Comparison of ENCODE assay signal across 8 cellular contexts in the genomic region with DNA sequence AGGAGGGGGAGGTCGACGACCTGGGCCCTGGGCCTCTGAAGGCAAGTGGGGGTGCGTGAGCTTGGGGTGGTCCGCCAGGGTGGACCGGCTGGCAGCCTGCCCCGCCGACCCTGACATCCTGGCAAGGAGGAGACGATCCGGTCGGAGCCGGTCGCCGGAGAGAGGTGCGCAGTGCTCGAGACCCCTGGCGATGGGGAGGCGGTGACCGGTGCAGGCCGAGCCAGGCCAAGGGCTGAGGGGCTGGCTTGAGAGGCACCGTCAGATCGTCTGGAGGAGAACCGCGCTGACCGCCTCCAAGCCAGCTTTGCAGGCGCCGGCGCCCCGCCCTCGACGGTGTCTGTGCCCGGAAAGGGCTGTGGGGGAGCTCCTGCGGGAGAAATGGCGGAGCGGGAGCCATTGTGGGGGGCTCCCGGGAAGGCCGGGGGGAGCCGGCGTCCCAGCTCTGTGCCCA. TPM values are rescaled to one million over a fixed set of nuclear protein-coding genes. Genes with fewer than 3 reads are reported as not detected.
DNase-seq lines count a peak whose midpoint lies in the region; ATAC-seq, FAIRE-seq and TF ChIP-seq lines count a peak whose summit lies in the region.

No MANE protein-coding gene starts in this region.

- no peak overlapping the region for H3K27ac ChIP-seq in CD4-positive, CD25-positive, alpha-beta regulatory T cell (ENCODE audit: insufficient read depth, low read length, poor library complexity, severe bottlenecking)
- H3K27ac ChIP-seq in Peyer's patch, result no peak overlapping the region
- peak overlapping the region in 36 of 59 donors; percentile 11 to 81 (median 52) for H3K27ac ChIP-seq in dorsolateral prefrontal cortex
- no peak overlapping the region for H3K27ac ChIP-seq in lower lobe of right lung
- peak overlapping the region in 1 of 3 donors; percentile 28 for H3K27ac ChIP-seq in thyroid gland

- H3K36me3 ChIP-seq in CD4-positive, CD25-positive, alpha-beta regulatory T cell (ENCODE audit: control insufficient read depth, insufficient read depth, low read length), result no peaks in the 10 kb centered on the region
- H3K36me3 ChIP-seq in Peyer's patch (no peaks in the 10 kb centered on the region), lower lobe of right lung (no peaks in the 10 kb centered on the region), thyroid gland (no peaks in the 10 kb centered on the region)

- intact Hi-C loops in dorsolateral prefrontal cortex (cut with DNase I), result no loop called here
- intact Hi-C loops in lower lobe of right lung (cut with DNase I), result no loop called here
- intact Hi-C loops in thyroid gland (cut with DNase I), result no loop called here

- TF ChIP-seq CTCF in Peyer's patch (IDR thresholded peaks at IDR 0.05) (no peak), dorsolateral prefrontal cortex (IDR thresholded peaks at IDR 0.05 in 54 of 56, conservative IDR thresholded peaks at IDR 0.05 in 2 of 56; ENCODE audit: low read depth in 1 of 56, partially characterized antibody in 56 of 56) (no peak), lower lobe of right lung (IDR thresholded peaks at IDR 0.05) (no peak), thyroid gland (IDR thresholded peaks at IDR 0.05) (no peak)

- no peaks in the 10 kb centered on the region for H3K9me3 Mint-ChIP-seq in CD4-positive, CD25-positive, alpha-beta regulatory T cell

- no peak overlapping the region for H3K4me3 ChIP-seq in CD4-positive, CD25-positive, alpha-beta regulatory T cell (ENCODE audit: low read depth, low read length)
- H3K4me3 ChIP-seq in Peyer's patch, result peak overlapping the region; percentile 33 to 56 (median 46)
- peak overlapping the region; percentile 21 to 73 (median 56) for H3K4me3 ChIP-seq in dorsolateral prefrontal cortex
- H3K4me3 ChIP-seq in lower lobe of right lung, result peak overlapping the region; percentile 56
- H3K4me3 ChIP-seq in thyroid gland (replicated peaks in 1 of 3), result peak overlapping the region; percentile 37 to 47 (median 47)

- H3K4me1 Mint-ChIP-seq in CD4-positive, CD25-positive, alpha-beta regulatory T cell, result peaks cover 0 to 4% (median 2%) of the 10 kb centered on the region in 4 donors

- no peaks in the 10 kb centered on the region for H3K9me3 ChIP-seq in CD4-positive, CD25-positive, alpha-beta regulatory T cell (ENCODE audit: control insufficient read depth in 2 of 2, low read length in 2 of 2)
- H3K9me3 ChIP-seq in Peyer's patch (no peaks in the 10 kb centered on the region), lower lobe of right lung (no peaks in the 10 kb centered on the region), thyroid gland (no peaks in the 10 kb centered on the region)

- H3K36me3 Mint-ChIP-seq in CD4-positive, CD25-positive, alpha-beta regulatory T cell, result no peaks in the 10 kb centered on the region

- no peaks in the 10 kb centered on the region for H3K27me3 Mint-ChIP-seq in CD4-positive, CD25-positive, alpha-beta regulatory T cell

- no peaks in the 10 kb centered on the region for H3K27me3 ChIP-seq in CD4-positive, CD25-positive, alpha-beta regulatory T cell (ENCODE audit: control insufficient read depth, insufficient read depth, low read length)
- H3K27me3 ChIP-seq in Peyer's patch (no peaks in the 10 kb centered on the region), dorsolateral prefrontal cortex (peaks cover 0 to 54% (median 5%) of the 10 kb centered on the region in 45 donors), lower lobe of right lung (ENCODE audit: low read depth) (no peaks in the 10 kb centered on the region), thyroid gland (no peaks in the 10 kb centered on the region)

- WGBS in thyroid gland, 2 donors, result 0% methylated on average over 2 of the region's 38 CpGs; no CpG with 5 or more reads in 1 of the 2 donors

- DNase-seq in CD4-positive, CD25-positive, alpha-beta regulatory T cell, result no peak
- DNase-seq in Peyer's patch (peak in 2 of 3 donors; percentile 50 to 54), dorsolateral prefrontal cortex (peak in 7 of 10 donors; percentile 8 to 50 (median 38)), lower lobe of right lung (peak; percentile 54), thyroid gland (peak; percentile 51 to 52), RKO (ENCODE audit: low spot score) (no peak), cortex of kidney (lab: John Stamatoyannopoulos, UW) (no peak), urothelium cell line (ENCODE audit: low spot score) (no peak)

- peak in 1 of 2 donors; percentile 42 for ATAC-seq in CD4-positive, CD25-positive, alpha-beta regulatory T cell (ENCODE audit: low read depth in 2 of 2)
- peak; percentile 70 to 77 for ATAC-seq in lower lobe of right lung

- peaks cover 2% of the 10 kb centered on the region for H3K4me1 ChIP-seq in CD4-positive, CD25-positive, alpha-beta regulatory T cell (ENCODE audit: control insufficient read depth, insufficient read depth, low read length, poor library complexity, severe bottlenecking)
- no peaks in the 10 kb centered on the region for H3K4me1 ChIP-seq in Peyer's patch
- H3K4me1 ChIP-seq in lower lobe of right lung, result no peaks in the 10 kb centered on the region
- no peaks in the 10 kb centered on the region for H3K4me1 ChIP-seq in thyroid gland

- peak overlapping the region in 3 of 4 donors; percentile 51 to 89 (median 79) for H3K4me3 Mint-ChIP-seq in CD4-positive, CD25-positive, alpha-beta regulatory T cell

- TF ChIP-seq POLR2A in Peyer's patch (IDR thresholded peaks at IDR 0.05), result no peak
- peak in 1 of 2 donors; percentile 8 for TF ChIP-seq POLR2A in thyroid gland (IDR thresholded peaks at IDR 0.05)

- no peak for FAIRE-seq in urothelium cell line (lab: Jason Lieb, UNC)

- H3K27ac Mint-ChIP-seq in CD4-positive, CD25-positive, alpha-beta regulatory T cell, result no peak overlapping the region

RNA-seq across cellular contexts. Expression of a gene that starts 25.6 kb away (rescaled TPM):
- total RNA-seq in CD4-positive, CD25-positive, alpha-beta regulatory T cell, result 2.1 TPM
- 1 to 10 TPM in 2 of 4 donors, under 1 TPM in 2; 0.30 to 2.0 (median 0.98) TPM for polyA plus RNA-seq in CD4-positive, CD25-positive, alpha-beta regulatory T cell
- total RNA-seq in Peyer's patch, result 1 to 10 TPM; 1.1 to 3.7 (median 2.4) TPM
- total RNA-seq in dorsolateral prefrontal cortex, result 10 to 100 TPM; 15.2 to 70.6 (median 45.4) TPM
- 4.5 TPM for total RNA-seq in lower lobe of right lung
- 1 to 10 TPM; 4.2 to 8.3 (median 5.8) TPM for total RNA-seq in thyroid gland

RNA-seq across cellular contexts. Expression of a gene that starts 33.9 kb away (rescaled TPM):
- 1.2 TPM for total RNA-seq in CD4-positive, CD25-positive, alpha-beta regulatory T cell
- 1 to 10 TPM; 2.3 to 3.5 (median 2.7) TPM for polyA plus RNA-seq in CD4-positive, CD25-positive, alpha-beta regulatory T cell
- total RNA-seq in Peyer's patch (1 to 10 TPM; 1.7 to 3.9 (median 1.9) TPM), dorsolateral prefrontal cortex (100 to 1,000 TPM in 18 of 120 experiments, 10 to 100 TPM in 102; 27.3 to 135 (median 78.9) TPM), lower lobe of right lung (7.9 TPM), thyroid gland (10 to 100 TPM; 24.6 to 35.1 (median 28.9) TPM)

Comparison
In these comparisons a context has a peak if more than half of its experiments do, and no peak if none do; other contexts are left out.
1. DNase-seq: peak in Peyer's patch (2 of 3), dorsolateral prefrontal cortex (7 of 10), lower lobe of right lung (single experiment) and thyroid gland (2 of 2); none in CD4-positive, CD25-positive, alpha-beta regulatory T cell (0 of 3), RKO (single experiment), cortex of kidney (single experiment) and urothelium cell line (single experiment).
2. H3K27ac ChIP-seq: peak in dorsolateral prefrontal cortex (36 of 59); none in CD4-positive, CD25-positive, alpha-beta regulatory T cell (single experiment), Peyer's patch (0 of 4) and lower lobe of right lung (single experiment).